ENCODE assay signal across 8 cellular contexts in the genomic region with DNA sequence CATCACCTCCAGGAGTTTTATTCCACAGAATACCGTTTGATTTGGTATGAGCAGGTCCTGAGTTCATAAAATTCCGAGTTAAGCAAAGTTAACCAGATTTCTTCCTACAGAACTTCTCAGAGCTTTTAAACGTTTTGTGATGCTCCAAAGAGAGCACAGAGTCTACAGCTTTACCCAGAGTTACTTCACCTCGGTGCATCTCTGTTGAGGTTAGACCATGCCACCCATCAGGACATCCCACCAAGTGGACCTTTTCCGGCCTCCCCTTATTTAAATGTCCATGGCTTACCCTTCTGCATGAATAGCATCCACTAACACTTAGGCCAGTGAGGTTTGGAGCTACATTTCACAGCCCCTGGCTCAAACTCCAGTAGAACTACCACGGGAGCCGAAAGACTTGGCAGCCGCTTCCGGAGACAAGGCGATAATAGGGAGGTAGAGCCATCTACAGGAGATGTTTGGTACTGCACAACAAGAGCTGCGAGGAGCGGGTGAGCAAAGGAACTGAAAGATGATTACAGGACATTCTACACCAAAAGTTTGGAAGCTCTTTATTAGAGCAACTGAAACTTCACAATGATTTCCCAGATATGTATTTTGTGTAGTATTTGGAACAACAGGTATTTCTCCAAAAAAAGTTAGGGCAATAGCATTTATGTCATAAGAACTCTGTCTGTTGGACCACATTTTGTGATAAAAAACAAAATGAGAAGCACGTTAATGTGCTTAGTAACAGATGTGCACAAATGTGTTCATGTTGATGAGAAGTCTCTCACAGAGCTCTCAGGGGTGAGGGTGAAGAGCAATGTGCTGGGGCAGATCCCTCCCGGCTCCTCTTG.
A peak's percentile ranks its signal among the peaks of the same experiment; 100 is the strongest.
DNase-seq lines count a peak whose midpoint lies in the region; ATAC-seq and TF ChIP-seq lines count a peak whose summit lies in the region.

No MANE protein-coding gene starts in this region.

- H3K4me3 ChIP-seq in brain microvascular endothelial cell (ENCODE audit: low read depth, low read length) = no peak overlapping the region

- DNase-seq in ACHN (peak; percentile 82), GM13976 (ENCODE audit: low spot score) (peak; percentile 72), NCI-H1694 (lab: John Stamatoyannopoulos, UW) (peak; percentile 84), T-helper 2 cell (peak in 4 of 5 experiments; percentile 2 to 69 (median 14)), brain microvascular endothelial cell (peak; percentile 42), iPS-NIHi11 (ENCODE audit: low spot score) (peak; percentile 87)
- peak; percentile 52 for DNase-seq in stimulated activated CD4-positive, alpha-beta T cell treated with anti-CD3 and anti-CD28 coated beads, Interleukin-2, amount 100 ng/mL, for 24 hours

- TF ChIP-seq CTCF in GM13976 (IDR thresholded peaks at IDR 0.05; ENCODE audit: borderline replicate concordance, control extremely low read depth, extremely low read depth, insufficient read depth, missing control alignments) (peak; percentile 90), brain microvascular endothelial cell (IDR thresholded peaks at IDR 0.05; ENCODE audit: low read depth, low read length, missing control alignments) (peak; percentile 93)

- ATAC-seq in HG02885 (IDR thresholded peaks at IDR 0.05; ENCODE audit: poor library complexity, unreplicated experiment) = peak; percentile 92

- peaks cover 2% of the 10 kb centered on the region for H3K27me3 ChIP-seq in brain microvascular endothelial cell (replicated peaks)

- H3K27ac ChIP-seq in brain microvascular endothelial cell = no peak overlapping the region

- in situ Hi-C loops in ACHN (cut with HindIII; ENCODE audit: low pct_ligation_motif_present, low pct_unique_long_range_greater_than_20kb, low sequenced_read_pairs) (no loop called here), GM13976 (cut with MboI; ENCODE audit: low sequenced_read_pairs, unreplicated experiment) (loop anchor here (25.0 kb wide), 1 partner anchor 308 kb away; no protein-coding TSS in a partner anchor), brain microvascular endothelial cell (cut with HindIII; ENCODE audit: low pct_ligation_motif_present, low sequenced_read_pairs) (no loop called here)

- no peaks in the 10 kb centered on the region for H3K36me3 ChIP-seq in brain microvascular endothelial cell (replicated peaks)

Comparison
In these comparisons a context has a peak if more than half of its experiments do, and no peak if none do; other contexts are left out.
1. DNase-seq: peak in every context shown above with its lines; median percentile 87 in iPS-NIHi11; 84 in NCI-H1694; 82 in ACHN; 72 in GM13976; 52 in stimulated activated CD4-positive, alpha-beta T cell treated with anti-CD3 and anti-CD28 coated beads, Interleukin-2, amount 100 ng/mL, for 24 hours; 42 in brain microvascular endothelial cell; 14 in T-helper 2 cell.